Comparison of ENCODE assay signal across 8 cellular contexts in the genomic region with DNA sequence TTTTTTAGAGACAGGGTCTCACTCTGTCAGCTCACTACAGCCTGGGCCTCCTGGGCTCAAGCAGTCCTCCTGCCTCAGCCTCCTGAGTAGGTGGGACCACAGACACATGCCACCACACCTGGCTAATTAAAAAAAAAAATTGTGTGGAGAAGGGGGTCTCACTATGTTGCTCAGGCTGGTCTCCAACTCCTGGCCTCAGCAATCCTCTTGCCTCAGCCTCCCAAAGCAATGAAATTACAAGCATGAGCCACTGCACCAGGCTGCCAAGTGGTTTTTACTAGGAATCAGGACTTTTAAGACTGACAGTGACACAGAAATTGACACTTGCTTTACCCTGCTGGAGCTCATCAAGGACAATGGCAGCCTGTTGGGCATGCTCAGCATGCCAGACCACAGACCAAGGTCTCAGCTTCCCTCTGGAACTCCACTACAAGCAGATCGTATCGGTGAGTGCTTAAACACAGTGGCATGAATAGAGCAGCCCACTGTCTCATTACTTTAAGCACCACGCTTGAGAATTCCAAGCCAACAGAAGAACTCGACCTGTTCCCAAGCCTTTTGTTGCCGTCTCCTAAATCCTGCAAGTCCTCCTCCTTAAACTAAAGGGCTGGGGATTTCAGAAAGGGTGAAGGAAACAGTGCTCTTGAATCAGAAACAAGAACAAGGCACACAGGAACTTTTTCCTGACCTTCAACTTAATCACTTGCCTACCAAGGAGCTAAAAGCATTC. TPM values are rescaled to one million over a fixed set of nuclear protein-coding genes. Genes with fewer than 3 reads are reported as not detected.
A peak's percentile ranks its signal among the peaks of the same experiment; 100 is the strongest.
DNase-seq lines count a peak whose midpoint lies in the region; TF ChIP-seq lines count a peak whose summit lies in the region.

No MANE protein-coding gene starts in this region.

- H3K4me1 Mint-ChIP-seq in immature natural killer cell (peaks cover 5 to 10% of the 10 kb centered on the region in 2 donors), nephron progenitor cell (peaks cover 10% of the 10 kb centered on the region)

- no peaks in the 10 kb centered on the region for H3K9me2 ChIP-seq in GM23248 (ENCODE audit: insufficient read depth)
- H3K9me2 ChIP-seq in SU-DHL-6 (replicated peaks; ENCODE audit: insufficient read depth, low read length): no peaks in the 10 kb centered on the region

- DNase-seq in GM23248 (no peak), immature natural killer cell (no peak), dermis blood vessel endothelial cell (no peak), SHP77 treated with DMSO at 0.1 percent for 48 hours (lab: John Stamatoyannopoulos, UW) (no peak), nephron progenitor cell (no peak), NCI-H524 (lab: John Stamatoyannopoulos, UW) (no peak)

- H4K20me1 ChIP-seq in BLaER1 (no peaks in the 10 kb centered on the region), GM23248 (ENCODE audit: insufficient read depth) (no peaks in the 10 kb centered on the region), SU-DHL-6 (ENCODE audit: low read depth, low read length) (no peaks in the 10 kb centered on the region)

- H3K79me2 ChIP-seq in GM23248 (ENCODE audit: insufficient read depth) (no peaks in the 10 kb centered on the region), SU-DHL-6 (ENCODE audit: insufficient read depth, low read length) (no peaks in the 10 kb centered on the region)

- 63 to 74% methylated on average over 5 of the region's 5 CpGs for WGBS in GM23248 (ENCODE audit: low coverage in 1 of 2, low lambda C conversion rate in 2 of 2, missing lambda C conversion rate in 2 of 2), 2 experiments

- H3K4me2 ChIP-seq in BLaER1: peak overlapping the region; percentile 31
- H3K4me2 ChIP-seq in GM23248 (ENCODE audit: unreplicated experiment): peak overlapping the region; percentile 59
- no peak overlapping the region for H3K4me2 ChIP-seq in SU-DHL-6 (ENCODE audit: low read depth, low read length, poor library complexity, severe bottlenecking)

- H3K27me3 ChIP-seq in BLaER1: no peaks in the 10 kb centered on the region
- no peaks in the 10 kb centered on the region for H3K27me3 ChIP-seq in GM23248 (replicated peaks; ENCODE audit: insufficient read depth)
- H3K27me3 ChIP-seq in SU-DHL-6 (ENCODE audit: low read length): no peaks in the 10 kb centered on the region

- no peak overlapping the region for H3K4me3 ChIP-seq in BLaER1
- no peak overlapping the region for H3K4me3 ChIP-seq in GM23248
- H3K4me3 ChIP-seq in SU-DHL-6 (ENCODE audit: insufficient read depth, low read length, poor library complexity, severe bottlenecking): no peak overlapping the region

- H3F3A ChIP-seq in GM23248 (ENCODE audit: insufficient read depth) (peaks cover 34% of the 10 kb centered on the region), SU-DHL-6 (ENCODE audit: insufficient read depth) (no peaks in the 10 kb centered on the region)

- H3K27me3 Mint-ChIP-seq in immature natural killer cell (ENCODE audit: low read depth in 3 of 3) (peaks cover 0 to 3% (median 3%) of the 10 kb centered on the region in 3 donors), nephron progenitor cell (ENCODE audit: low read depth, poor library complexity) (no peaks in the 10 kb centered on the region)

- H3K36me3 Mint-ChIP-seq in immature natural killer cell (no peaks in the 10 kb centered on the region), nephron progenitor cell (ENCODE audit: low read depth) (no peaks in the 10 kb centered on the region)

- H3K4me3 Mint-ChIP-seq in immature natural killer cell (peak overlapping the region in 1 of 5 donors; percentile 41), nephron progenitor cell (no peak overlapping the region)

- H3K27ac Mint-ChIP-seq in immature natural killer cell (peak overlapping the region in 4 of 6 donors; percentile 5 to 59 (median 30)), nephron progenitor cell (no peak overlapping the region)

- peaks cover 9% of the 10 kb centered on the region for H3K4me1 ChIP-seq in BLaER1
- peaks cover 49% of the 10 kb centered on the region for H3K4me1 ChIP-seq in GM23248 (ENCODE audit: insufficient read depth)

- H2AFZ ChIP-seq in GM23248 (peak overlapping the region; percentile 85), SU-DHL-6 (ENCODE audit: low read depth, low read length, severe bottlenecking) (peak overlapping the region; percentile 87)

- H3K27ac ChIP-seq in BLaER1 (no peak overlapping the region; the same call in 1 of the 2 replicates), GM23248 (peak overlapping the region; percentile 65), SU-DHL-6 (ENCODE audit: low read depth, low read length) (no peak overlapping the region)

- H3K36me3 ChIP-seq in BLaER1 (no peaks in the 10 kb centered on the region), GM23248 (ENCODE audit: low read depth) (no peaks in the 10 kb centered on the region), SU-DHL-6 (ENCODE audit: low read length) (no peaks in the 10 kb centered on the region)

- H3K9me3 Mint-ChIP-seq in immature natural killer cell (no peaks in the 10 kb centered on the region), nephron progenitor cell (no peaks in the 10 kb centered on the region)

- H3K9me3 ChIP-seq in BLaER1: no peaks in the 10 kb centered on the region
- H3K9me3 ChIP-seq in GM23248 (ENCODE audit: low read depth): no peaks in the 10 kb centered on the region
- H3K9me3 ChIP-seq in SU-DHL-6 (ENCODE audit: insufficient read depth, low read length): no peaks in the 10 kb centered on the region

- H3K9ac ChIP-seq in BLaER1: no peak overlapping the region
- H3K9ac ChIP-seq in GM23248: peak overlapping the region; percentile 53
- no peak overlapping the region for H3K9ac ChIP-seq in SU-DHL-6 (ENCODE audit: low read length)

- TF ChIP-seq CTCF in SU-DHL-6 (IDR thresholded peaks at IDR 0.05; ENCODE audit: insufficient read depth, low read length, poor library complexity, severe bottlenecking) (no peak), nephron progenitor cell (IDR thresholded peaks at IDR 0.05) (no peak)

- in situ Hi-C loops in GM23248 (cut with MboI): loop anchor here (25.0 kb wide), 2 partner anchors 368 to 543 kb away; no protein-coding TSS in a partner anchor

RNA-seq across cellular contexts. Expression of gene EOMES, which starts 41.4 kb away (rescaled TPM):
- total RNA-seq in GM23248 (2014; rRNA removed; shearing (Covaris generic)): 0.11 TPM in 1 of 2 replicates, not detected in the other
- polyA plus RNA-seq in GM23248 (2016; fragmentation: Nextera tagmentation; extraction: Ambion mirVana) (not detected in 2 replicates), immature natural killer cell (100 to 1,000 TPM in 2 of 3 donors, 10 to 100 TPM in 1; 96.5 to 189 (median 158) TPM)
- not detected in 2 replicates for total RNA-seq in dermis blood vessel endothelial cell
